Comparison of ENCODE assay signal across 24 cellular contexts in the genomic region with DNA sequence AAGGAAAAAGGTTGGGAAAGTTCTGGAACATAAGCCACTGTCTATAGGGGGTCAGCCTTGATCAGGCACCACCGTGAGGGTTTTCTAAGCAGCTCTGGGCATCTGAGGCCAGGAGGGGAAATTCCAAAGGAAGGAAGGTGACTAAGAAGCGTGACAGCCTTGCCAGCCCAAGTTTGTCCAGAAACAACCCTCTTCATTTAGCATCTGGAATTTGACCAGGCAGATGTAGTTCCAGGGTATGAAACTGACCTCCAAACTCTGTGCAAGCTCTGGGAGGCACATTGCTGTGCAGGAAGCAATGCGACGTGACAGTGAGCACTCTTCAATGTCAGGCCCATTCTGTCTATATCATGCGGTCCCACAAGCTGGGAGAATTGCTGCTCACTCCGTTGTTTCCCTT.
DNase-seq lines count a peak whose midpoint lies in the region; ATAC-seq and TF ChIP-seq lines count a peak whose summit lies in the region.
"Had no signal": no experiment of that assay in that cellular context is flagged by ENCODE, and none has a peak within 500 bp of the region (broad histone marks: within the 10 kb centered on the region; RNA-seq: fewer than 3 reads in every experiment).

No MANE protein-coding gene starts in this region.

- no peak overlapping the region for H4K8ac ChIP-seq in trophoblast cell (ENCODE audit: low read depth, low read length)

- no peaks in the 10 kb centered on the region for H3K4me1 Mint-ChIP-seq in activated T-helper 2 cell treated with anti-CD3 and anti-CD28 coated beads, Interferon-gamma antibody, Interleukin-2, Interleukin-4, amounts not matched to agents 10 μg/mL and 5 μg/mL and 100 μg/mL, durations not matched to agents 14 hours and 24 hours and 36 hours (ENCODE audit: low read depth)
- H3K4me1 Mint-ChIP-seq: activated B cell treated with CpG ODN at 0.5 μM for 24 hours; activated naive CD8-positive, alpha-beta T cell treated with anti-CD3 and anti-CD28 coated beads, Interleukin-2, amount 10 ng/mL, durations not matched to agents 7 days and 5 days; T-cell had no signal

- in situ Hi-C loops in Caki2 (cut with HindIII; ENCODE audit: low pct_unique_long_range_greater_than_20kb, low sequenced_read_pairs): no loop called here

- no peak overlapping the region for H4K12ac ChIP-seq in trophoblast cell (ENCODE audit: low read depth, low read length)

- H3K36me3 ChIP-seq in trophoblast cell (ENCODE audit: control insufficient read depth in 1 of 2, insufficient read depth in 2 of 2, low read length in 2 of 2) (no peaks in the 10 kb centered on the region), body of pancreas (replicated peaks in 1 of 2; ENCODE audit: insufficient read depth in 1 of 2, low read depth in 2 of 2) (no peaks in the 10 kb centered on the region)
- H3K36me3 ChIP-seq: pancreas had no signal

- intact Hi-C loops in body of pancreas (cut with DNase I): no loop called here
- intact Hi-C loops in activated T-helper 2 cell treated with anti-CD3 and anti-CD28 coated beads, Interferon-gamma antibody, Interleukin-2, Interleukin-4, amounts not matched to agents 10 μg/mL and 5 μg/mL and 100 μg/mL, durations not matched to agents 14 hours and 24 hours and 36 hours (cut with micrococcal nuclease): no loop called here

- H2BK120ac ChIP-seq in trophoblast cell (ENCODE audit: insufficient read depth, low read length, poor library complexity): no peak overlapping the region

- H3K36me3 Mint-ChIP-seq in activated T-helper 2 cell treated with anti-CD3 and anti-CD28 coated beads, Interferon-gamma antibody, Interleukin-2, Interleukin-4, amounts not matched to agents 10 μg/mL and 5 μg/mL and 100 μg/mL, durations not matched to agents 14 hours and 24 hours and 36 hours (ENCODE audit: low read depth): no peaks in the 10 kb centered on the region
- H3K36me3 Mint-ChIP-seq: activated naive CD8-positive, alpha-beta T cell treated with anti-CD3 and anti-CD28 coated beads, Interleukin-2, amount 10 ng/mL, durations not matched to agents 7 days and 5 days; T-cell had no signal

- H3K27ac Mint-ChIP-seq in activated T-helper 2 cell treated with anti-CD3 and anti-CD28 coated beads, Interferon-gamma antibody, Interleukin-2, Interleukin-4, amounts not matched to agents 10 μg/mL and 5 μg/mL and 100 μg/mL, durations not matched to agents 14 hours and 24 hours and 36 hours: no peak overlapping the region
- H3K27ac Mint-ChIP-seq: activated B cell treated with CpG ODN at 0.5 μM for 24 hours; activated CD8-positive, alpha-beta T cell treated with anti-CD3 and anti-CD28 coated beads, Interleukin-2, amount 10 ng/mL, durations not matched to agents 7 days and 5 days; activated naive CD8-positive, alpha-beta T cell treated with anti-CD3 and anti-CD28 coated beads, Interleukin-2, amount 10 ng/mL, durations not matched to agents 7 days and 5 days; T-cell had no signal

- no peak overlapping the region for H3K4me2 ChIP-seq in trophoblast cell (ENCODE audit: low read length)
- H3K4me2 ChIP-seq: KMS-11 had no signal

- DNase-seq in Caki2 (ENCODE audit: low read depth) (peak; percentile 33), NCI-H226 (peak; percentile 23), epithelial cell of esophagus (ENCODE audit: low read depth) (peak; percentile 24), trophoblast cell (no peak), body of pancreas (no peak), cerebellar nuclear complex (lab: John Stamatoyannopoulos, UW) (no peak)
- no peak for DNase-seq in activated T-helper 2 cell treated with anti-CD3 and anti-CD28 coated beads, Interferon-gamma antibody, Interleukin-2, Interleukin-4, amounts not matched to agents 10 μg/mL and 5 μg/mL and 100 μg/mL, durations not matched to agents 14 hours and 24 hours and 36 hours (ENCODE audit: low spot score)
- DNase-seq in stimulated activated CD8-positive, alpha-beta memory T cell treated with anti-CD3 and anti-CD28 coated beads, Interleukin-4, amount 100 ng/mL, for 48 hours: no peak
- DNase-seq: activated B cell treated with CpG ODN at 0.5 μM for 24 hours; activated CD8-positive, alpha-beta T cell treated with anti-CD3 and anti-CD28 coated beads, Interleukin-2, amount 10 ng/mL, durations not matched to agents 7 days and 5 days; activated naive CD8-positive, alpha-beta T cell treated with anti-CD3 and anti-CD28 coated beads, Interleukin-2, amount 10 ng/mL, durations not matched to agents 7 days and 5 days; activated T-cell treated with anti-CD3 and anti-CD28 coated beads, Interleukin-2, amount 50 U/mL, for 48 hours; C1 segment of cervical spinal cord; caudate nucleus; effector CD4-positive, alpha-beta T cell; H9; NCI-H1417 treated with DMSO at 0.1 percent for 48 hours; pancreas; RPMI8226; stimulated activated CD4-positive, alpha-beta T cell treated with anti-CD3 and anti-CD28 coated beads, Interleukin-4, amount 100 ng/mL, for 24 hours; substantia nigra; T-cell had no signal

- H3K9me3 ChIP-seq in trophoblast cell (ENCODE audit: insufficient read depth, low read depth, low read length): peaks cover 1% of the 10 kb centered on the region
- H3K9me3 ChIP-seq in body of pancreas: no peaks in the 10 kb centered on the region
- H3K9me3 ChIP-seq: pancreas had no signal

- no peaks in the 10 kb centered on the region for H3K79me2 ChIP-seq in trophoblast cell (ENCODE audit: control insufficient read depth, insufficient read depth, low read length, poor library complexity)

- H3K27me3 ChIP-seq in trophoblast cell (ENCODE audit: insufficient read depth, low read length) (no peaks in the 10 kb centered on the region), body of pancreas (no peaks in the 10 kb centered on the region)
- H3K27me3 ChIP-seq: pancreas had no signal

- H3K4me3 Mint-ChIP-seq in activated T-helper 2 cell treated with anti-CD3 and anti-CD28 coated beads, Interferon-gamma antibody, Interleukin-2, Interleukin-4, amounts not matched to agents 10 μg/mL and 5 μg/mL and 100 μg/mL, durations not matched to agents 14 hours and 24 hours and 36 hours (ENCODE audit: low read depth): no peak overlapping the region
- H3K4me3 Mint-ChIP-seq: activated B cell treated with CpG ODN at 0.5 μM for 24 hours; activated CD8-positive, alpha-beta T cell treated with anti-CD3 and anti-CD28 coated beads, Interleukin-2, amount 10 ng/mL, durations not matched to agents 7 days and 5 days; activated naive CD8-positive, alpha-beta T cell treated with anti-CD3 and anti-CD28 coated beads, Interleukin-2, amount 10 ng/mL, durations not matched to agents 7 days and 5 days; H9; T-cell had no signal

- H3K27me3 Mint-ChIP-seq in activated T-helper 2 cell treated with anti-CD3 and anti-CD28 coated beads, Interferon-gamma antibody, Interleukin-2, Interleukin-4, amounts not matched to agents 10 μg/mL and 5 μg/mL and 100 μg/mL, durations not matched to agents 14 hours and 24 hours and 36 hours (ENCODE audit: low read depth): peaks cover 19% of the 10 kb centered on the region

- H4K91ac ChIP-seq in trophoblast cell (ENCODE audit: low read depth, low read length): no peak overlapping the region

- no peak overlapping the region for H3K4me3 ChIP-seq in epithelial cell of esophagus (ENCODE audit: low read length)
- H3K4me3 ChIP-seq in trophoblast cell (ENCODE audit: low read depth, low read length): no peak overlapping the region
- H3K4me3 ChIP-seq in body of pancreas: no peak overlapping the region
- H3K4me3 ChIP-seq: pancreas, skin epidermis had no signal

- peaks cover 0 to 9% of the 10 kb centered on the region in 2 experiments for H3K4me1 ChIP-seq in trophoblast cell (ENCODE audit: control insufficient read depth in 1 of 2, insufficient read depth in 2 of 2, low read length in 2 of 2)
- peaks cover 19% of the 10 kb centered on the region for H3K4me1 ChIP-seq in body of pancreas

- no CpG with 5 or more reads among the region's 6 CpGs for WGBS in trophoblast cell (ENCODE audit: extremely low coverage, insufficient coverage, insufficient read length)
- 87 to 92% methylated on average over 6 of the region's 6 CpGs for WGBS in body of pancreas, 2 donors

- no peak overlapping the region for H3K23ac ChIP-seq in trophoblast cell (ENCODE audit: low read length)

- H3K9me3 Mint-ChIP-seq in activated T-helper 2 cell treated with anti-CD3 and anti-CD28 coated beads, Interferon-gamma antibody, Interleukin-2, Interleukin-4, amounts not matched to agents 10 μg/mL and 5 μg/mL and 100 μg/mL, durations not matched to agents 14 hours and 24 hours and 36 hours: no peaks in the 10 kb centered on the region
- H3K9me3 Mint-ChIP-seq: activated B cell treated with CpG ODN at 0.5 μM for 24 hours; activated naive CD8-positive, alpha-beta T cell treated with anti-CD3 and anti-CD28 coated beads, Interleukin-2, amount 10 ng/mL, durations not matched to agents 7 days and 5 days; H9; T-cell had no signal

- peak overlapping the region; percentile 60 for H2BK12ac ChIP-seq in trophoblast cell (ENCODE audit: low read length)

- H3K27ac ChIP-seq in trophoblast cell (ENCODE audit: low read depth, low read length) (no peak overlapping the region), body of pancreas (no peak overlapping the region)
- H3K27ac ChIP-seq: KMS-11, pancreas, skin epidermis had no signal

- ATAC-seq in body of pancreas: no peak
- ATAC-seq: activated CD8-positive, alpha-beta T cell treated with anti-CD3 and anti-CD28 coated beads, Interleukin-2, amount 10 ng/mL, durations not matched to agents 7 days and 5 days; pancreas; T-cell had no signal

- H3K18ac ChIP-seq in trophoblast cell (ENCODE audit: low read length): no peak overlapping the region

- no peak for TF ChIP-seq POLR2A in body of pancreas (IDR thresholded peaks at IDR 0.05)

- H3K79me1 ChIP-seq in trophoblast cell (ENCODE audit: low read length): peaks cover 2% of the 10 kb centered on the region

- no peak overlapping the region for H3K14ac ChIP-seq in trophoblast cell (ENCODE audit: low read length)

- no peak overlapping the region for H3K9ac ChIP-seq in trophoblast cell (ENCODE audit: low read length)
- H3K9ac ChIP-seq: KMS-11 had no signal

- no peak overlapping the region for H2AFZ ChIP-seq in trophoblast cell (ENCODE audit: insufficient read depth, low read length, poor library complexity)

- no peak overlapping the region for H2BK5ac ChIP-seq in trophoblast cell (ENCODE audit: low read depth, low read length, poor library complexity)

- no peak for TF ChIP-seq CTCF in epithelial cell of esophagus (IDR thresholded peaks at IDR 0.05; ENCODE audit: insufficient read depth, low read depth, low read length, missing control alignments)
- no peak for TF ChIP-seq CTCF in body of pancreas (IDR thresholded peaks at IDR 0.05)

- no peak overlapping the region for H2AK5ac ChIP-seq in trophoblast cell (ENCODE audit: low read length)

- H3K4ac ChIP-seq in trophoblast cell (ENCODE audit: low read depth, low read length): no peak overlapping the region

Comparison
In these comparisons a context has a peak if more than half of its experiments do, and no peak if none do; other contexts are left out.
1. DNase-seq: peak in Caki2 (single experiment), NCI-H226 (single experiment) and epithelial cell of esophagus (single experiment); none in trophoblast cell (0 of 2), body of pancreas (0 of 4), activated T-helper 2 cell treated with anti-CD3 and anti-CD28 coated beads, Interferon-gamma antibody, Interleukin-2, Interleukin-4, amounts not matched to agents 10 μg/mL and 5 μg/mL and 100 μg/mL, durations not matched to agents 14 hours and 24 hours and 36 hours (single experiment), stimulated activated CD8-positive, alpha-beta memory T cell treated with anti-CD3 and anti-CD28 coated beads, Interleukin-4, amount 100 ng/mL, for 48 hours (single experiment) and cerebellar nuclear complex (0 of 2).